ENCODE assay signal across 14 cellular contexts in the genomic region with DNA sequence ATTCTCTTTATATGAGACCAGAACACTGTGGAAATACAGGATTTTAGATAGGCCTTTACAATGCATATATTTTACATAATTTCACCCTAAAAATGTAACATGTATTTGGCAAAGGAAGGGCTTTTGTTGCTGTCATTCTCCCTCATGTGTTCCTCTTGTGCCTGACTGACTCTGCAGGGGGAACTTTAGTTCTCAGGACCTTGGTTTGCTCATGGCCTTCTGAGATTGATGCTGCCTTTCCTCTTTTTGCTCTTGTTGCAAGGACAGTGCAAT.
DNase-seq lines count a peak whose midpoint lies in the region; TF ChIP-seq lines count a peak whose summit lies in the region.
"Had no signal": no experiment of that assay in that cellular context is flagged by ENCODE, and none has a peak within 500 bp of the region (broad histone marks: within the 10 kb centered on the region; RNA-seq: fewer than 3 reads in every experiment).

No MANE protein-coding gene starts in this region.

- no peak overlapping the region for H4K91ac ChIP-seq in mesenchymal stem cell (ENCODE audit: low read length)

- TF ChIP-seq CTCF in Loucy (conservative IDR thresholded peaks at IDR 0.05; ENCODE audit: low read length) = no peak
- no peak for TF ChIP-seq CTCF in endodermal cell (conservative IDR thresholded peaks at IDR 0.05)
- TF ChIP-seq CTCF in spleen (IDR thresholded peaks at IDR 0.05 in 8 of 11, conservative IDR thresholded peaks at IDR 0.05 in 3 of 11) = no peak

- H2AFZ ChIP-seq in Loucy (ENCODE audit: low read length) (peak overlapping the region; percentile 69; the same call in 1 of the 2 replicates), mesenchymal stem cell (ENCODE audit: low read depth, low read length) (no peak overlapping the region)

- H3K9me3 ChIP-seq in Loucy (ENCODE audit: insufficient read depth, low read depth, low read length) = no peaks in the 10 kb centered on the region
- no peaks in the 10 kb centered on the region for H3K9me3 ChIP-seq in endodermal cell (ENCODE audit: control insufficient read depth, low read length)
- H3K9me3 ChIP-seq in spleen = no peaks in the 10 kb centered on the region
- no peaks in the 10 kb centered on the region for H3K9me3 ChIP-seq in mesenchymal stem cell (ENCODE audit: control insufficient read depth, low read length)
- H3K9me3 ChIP-seq: BLaER1 had no signal

- H2BK120ac ChIP-seq in mesenchymal stem cell (ENCODE audit: low read depth, low read length) = no peak overlapping the region

- H3K4ac ChIP-seq in mesenchymal stem cell (ENCODE audit: low read depth in 1 of 2, low read length in 2 of 2) = no peak overlapping the region

- H3K4me3 Mint-ChIP-seq in endodermal cell = no peak overlapping the region

- peaks cover 4% of the 10 kb centered on the region for H3K36me3 Mint-ChIP-seq in endodermal cell (ENCODE audit: low read depth)

- H3K4me3 ChIP-seq in Loucy (ENCODE audit: low read length, poor library complexity, severe bottlenecking) (no peak overlapping the region), endodermal cell (ENCODE audit: low read length) (peak overlapping the region; percentile 48), spleen (no peak overlapping the region), mesenchymal stem cell (ENCODE audit: insufficient read depth in 1 of 2, low read depth in 1 of 2, low read length in 2 of 2) (no peak overlapping the region)
- H3K4me3 ChIP-seq: BLaER1 had no signal

- no peak overlapping the region for H2BK5ac ChIP-seq in mesenchymal stem cell (ENCODE audit: low read depth, low read length, poor library complexity, severe bottlenecking)

- H2BK12ac ChIP-seq in mesenchymal stem cell (ENCODE audit: low read length in 2 of 2) = no peak overlapping the region

- H3K79me1 ChIP-seq in mesenchymal stem cell (replicated peaks; ENCODE audit: low read length, poor library complexity, severe bottlenecking) = peaks cover 12% of the 10 kb centered on the region

- H3K4me1 ChIP-seq in Loucy (ENCODE audit: insufficient read depth, low read length, poor library complexity, severe bottlenecking) (peaks cover 10% of the 10 kb centered on the region), endodermal cell (ENCODE audit: control insufficient read depth, insufficient read depth, low read length) (peaks cover 6% of the 10 kb centered on the region), spleen (peaks cover 0 to 14% (median 5%) of the 10 kb centered on the region in 6 donors), mesenchymal stem cell (ENCODE audit: control insufficient read depth, insufficient read depth, low read depth, low read length) (peaks cover 1% of the 10 kb centered on the region)
- H3K4me1 ChIP-seq: BLaER1 had no signal

- no peak overlapping the region for H2AK5ac ChIP-seq in mesenchymal stem cell (ENCODE audit: low read length, severe bottlenecking)

- H3K27ac Mint-ChIP-seq in endodermal cell = no peak overlapping the region

- H3K9ac ChIP-seq in Loucy (ENCODE audit: low read depth, low read length, poor library complexity, severe bottlenecking) = no peak overlapping the region
- no peak overlapping the region for H3K9ac ChIP-seq in endodermal cell (ENCODE audit: extremely low read depth, low read length, poor library complexity, severe bottlenecking)
- H3K9ac ChIP-seq in mesenchymal stem cell (ENCODE audit: low read length) = no peak overlapping the region
- H3K9ac ChIP-seq: BLaER1 had no signal

- H4K20me1 ChIP-seq in Loucy (ENCODE audit: insufficient read depth, low read length, poor library complexity, severe bottlenecking) = no peaks in the 10 kb centered on the region
- H4K20me1 ChIP-seq: BLaER1 had no signal

- no peak overlapping the region for H2BK15ac ChIP-seq in mesenchymal stem cell (ENCODE audit: low read depth, poor library complexity, severe bottlenecking)

- no peak for DNase-seq in endodermal cell
- DNase-seq in medulla oblongata (ENCODE audit: extremely low spot score) = peak; percentile 40
- DNase-seq in spleen = no peak
- DNase-seq in GDM1 (lab: John Stamatoyannopoulos, UW) = no peak
- no peak for DNase-seq in T-helper 9 cell
- no peak for DNase-seq in mesenchymal stem cell
- DNase-seq in NCI-H69 (lab: John Stamatoyannopoulos, UW) = no peak
- DNase-seq: DMS79 treated with DMSO at 0.1 percent for 48 hours, KBM-7, NCI-H1694 treated with DMSO at 0.1 percent for 48 hours, NCI-H510A, SHP77 had no signal

- H3K4me2 ChIP-seq in Loucy (ENCODE audit: low read depth, low read length, poor library complexity, severe bottlenecking) = no peak overlapping the region
- no peak overlapping the region for H3K4me2 ChIP-seq in mesenchymal stem cell (ENCODE audit: low read length, poor library complexity, severe bottlenecking)
- H3K4me2 ChIP-seq: BLaER1 had no signal

- no peak overlapping the region for H4K8ac ChIP-seq in mesenchymal stem cell (ENCODE audit: low read length)

- no peak overlapping the region for H3K18ac ChIP-seq in mesenchymal stem cell (ENCODE audit: low read depth in 1 of 2, low read length in 2 of 2)

- no peak overlapping the region for H3K23ac ChIP-seq in mesenchymal stem cell (ENCODE audit: low read length in 2 of 2)

- intact Hi-C loops in spleen (cut with DNase I; ENCODE audit: low total_unique reads) = no loop called here

- H3K14ac ChIP-seq in mesenchymal stem cell (ENCODE audit: low read length in 2 of 2) = no peak overlapping the region

- H3K9me2 ChIP-seq in Loucy (replicated peaks; ENCODE audit: low read depth, low read length) = no peaks in the 10 kb centered on the region

- H3K27me3 ChIP-seq in Loucy (ENCODE audit: insufficient read depth, low read length, poor library complexity, severe bottlenecking) (no peaks in the 10 kb centered on the region), endodermal cell (ENCODE audit: control insufficient read depth, insufficient read depth, low read length, poor library complexity, severe bottlenecking) (no peaks in the 10 kb centered on the region), spleen (replicated peaks in 1 of 7) (no peaks in the 10 kb centered on the region), mesenchymal stem cell (ENCODE audit: control insufficient read depth in 1 of 2, insufficient read depth in 1 of 2, low read length in 2 of 2) (no peaks in the 10 kb centered on the region)
- H3K27me3 ChIP-seq: BLaER1 had no signal

- H3K36me3 ChIP-seq in Loucy (ENCODE audit: insufficient read depth, low read length) (no peaks in the 10 kb centered on the region), endodermal cell (ENCODE audit: control insufficient read depth, insufficient read depth, low read length) (no peaks in the 10 kb centered on the region), spleen (no peaks in the 10 kb centered on the region), mesenchymal stem cell (ENCODE audit: control insufficient read depth in 1 of 2, insufficient read depth in 2 of 2, low read depth in 1 of 2, low read length in 2 of 2) (no peaks in the 10 kb centered on the region)
- H3K36me3 ChIP-seq: BLaER1 had no signal

- no peaks in the 10 kb centered on the region for H3K79me2 ChIP-seq in Loucy (ENCODE audit: insufficient read depth, low read length)

- peaks cover 21% of the 10 kb centered on the region for H3K4me1 Mint-ChIP-seq in endodermal cell

- H3K27me3 Mint-ChIP-seq in endodermal cell (ENCODE audit: insufficient read depth) = no peaks in the 10 kb centered on the region

- H3K9me3 Mint-ChIP-seq in endodermal cell = peaks cover 1% of the 10 kb centered on the region

- no peak for TF ChIP-seq POLR2A in spleen (IDR thresholded peaks at IDR 0.05)

- H3K27ac ChIP-seq in endodermal cell (ENCODE audit: low read depth, low read length) = no peak overlapping the region
- H3K27ac ChIP-seq in spleen = peak overlapping the region in 6 of 8 donors; percentile 20 to 79 (median 46)
- no peak overlapping the region for H3K27ac ChIP-seq in mesenchymal stem cell (ENCODE audit: low read length, poor library complexity, severe bottlenecking)
- H3K27ac ChIP-seq: BLaER1 had no signal

- no peaks in the 10 kb centered on the region for H3F3A ChIP-seq in Loucy (ENCODE audit: low read depth)

Comparison
In these comparisons a context has a peak if more than half of its experiments do, and no peak if none do; other contexts are left out.
1. H3K27ac ChIP-seq: peak in spleen (6 of 8); none in endodermal cell (single experiment) and mesenchymal stem cell (single experiment).